In genomic region chr11:6096417-6096816, GRCh38 we compare ENCODE assay signal across 30 cellular contexts. TPM values are rescaled to one million over a fixed set of nuclear protein-coding genes. Genes with fewer than 3 reads are reported as not detected.
DNase-seq lines count a peak whose midpoint lies in the region; ATAC-seq, FAIRE-seq and TF ChIP-seq lines count a peak whose summit lies in the region.
"Had no signal": no experiment of that assay in that cellular context is flagged by ENCODE, and none has a peak within 500 bp of the region (broad histone marks: within the 10 kb centered on the region; RNA-seq: fewer than 3 reads in every experiment).

No MANE protein-coding gene starts in this region.

- no peaks in the 10 kb centered on the region for H3K79me2 ChIP-seq in MM.1S (ENCODE audit: low read length)
- H3K79me2 ChIP-seq in endothelial cell of umbilical vein (ENCODE audit: control insufficient read depth, insufficient read depth, low read length): no peaks in the 10 kb centered on the region

- TF ChIP-seq POLR2A in endothelial cell of umbilical vein (IDR thresholded peaks at IDR 0.05; ENCODE audit: low read depth, low read length): no peak
- TF ChIP-seq POLR2A in esophagus squamous epithelium (IDR thresholded peaks at IDR 0.05): no peak

- POLR2A ChIA-PET in endothelial cell of umbilical vein (lab: Charles Lee): no interaction called here

- no peak overlapping the region for H3K4me3 ChIP-seq in left ventricle myocardium inferior
- H3K4me3 ChIP-seq in MM.1S (ENCODE audit: low read length): peak overlapping the region; percentile 39; the same call in 1 of the 2 replicates
- H3K4me3 ChIP-seq in endothelial cell of umbilical vein (replicated peaks in 1 of 3; ENCODE audit: insufficient read depth in 1 of 3, low read depth in 1 of 3, low read length in 3 of 3): no peak overlapping the region
- H3K4me3 ChIP-seq in esophagus squamous epithelium: no peak overlapping the region
- H3K4me3 ChIP-seq: HAP-1, prostate gland, SK-N-MC, skin epidermis had no signal

- FAIRE-seq in endothelial cell of umbilical vein (lab: Jason Lieb, UNC): peak; percentile 42
- FAIRE-seq: endometrium had no signal

- DNase-seq in left ventricle myocardium inferior (no peak), Right ventricle myocardium superior (no peak), MM.1S (peak; percentile 90), endothelial cell of umbilical vein (ENCODE audit: low read depth, low spot score) (peak; percentile 40), esophagus squamous epithelium (lab: John Stamatoyannopoulos, UW) (no peak), hypothalamus (lab: John Stamatoyannopoulos, UW) (no peak), NCI-H1694 (lab: John Stamatoyannopoulos, UW) (no peak)
- DNase-seq in activated CD4-positive, CD25-positive, alpha-beta regulatory T cell (lab: John Stamatoyannopoulos, UW): no peak
- DNase-seq: ACHN; activated CD4-positive, alpha-beta T cell treated with anti-CD3 and anti-CD28 coated beads for 36 hours; activated naive CD4-positive, alpha-beta T cell treated with anti-CD3 and anti-CD28 coated beads, Interleukin-2, amount 10 ng/mL, durations not matched to agents 7 days and 5 days; activated T-cell treated with anti-CD3 and anti-CD28 coated beads, Interleukin-2, amount 50 U/mL, for 48 hours; amniotic stem cell; C1 segment of cervical spinal cord; glutamatergic neuron; naive B cell; NCI-H2107; NCI-H446; stimulated activated CD4-positive, alpha-beta T cell treated with anti-CD3 and anti-CD28 coated beads, Interleukin-1b, Interleukin-23, amount 100 ng/mL, for 48 hours; T-helper 17 cell had no signal

- no TSS peak for BruUV-seq in endothelial cell of umbilical vein (replicated peaks; lab: Mats Ljungman, UMichigan)

- no peaks in the 10 kb centered on the region for H3K9me1 ChIP-seq in endothelial cell of umbilical vein (replicated peaks; ENCODE audit: control insufficient read depth, extremely low read depth, insufficient read depth, low read length)

- H3K9me3 ChIP-seq in left ventricle myocardium inferior (replicated peaks) (no peaks in the 10 kb centered on the region), MM.1S (replicated peaks; ENCODE audit: insufficient read depth, low read length) (no peaks in the 10 kb centered on the region), endothelial cell of umbilical vein (replicated peaks; ENCODE audit: control insufficient read depth, insufficient read depth, low read length) (no peaks in the 10 kb centered on the region), esophagus squamous epithelium (no peaks in the 10 kb centered on the region)
- H3K9me3 ChIP-seq: HAP-1, prostate gland had no signal

- H3K36me3 ChIP-seq in left ventricle myocardium inferior (no peaks in the 10 kb centered on the region), MM.1S (replicated peaks; ENCODE audit: insufficient read depth, low read length) (no peaks in the 10 kb centered on the region), endothelial cell of umbilical vein (ENCODE audit: control insufficient read depth in 2 of 2, extremely low read depth in 1 of 2, insufficient read depth in 2 of 2, low read length in 2 of 2) (no peaks in the 10 kb centered on the region), esophagus squamous epithelium (no peaks in the 10 kb centered on the region)
- H3K36me3 ChIP-seq: HAP-1, prostate gland had no signal

- no peaks in the 10 kb centered on the region for H3K9me2 ChIP-seq in MM.1S (replicated peaks; ENCODE audit: insufficient read depth, low read length)

- H2AFZ ChIP-seq in MM.1S (ENCODE audit: low read length): peak overlapping the region; percentile 71
- H2AFZ ChIP-seq in endothelial cell of umbilical vein (ENCODE audit: low read depth, low read length): no peak overlapping the region

- intact Hi-C loops in left ventricle myocardium inferior (cut with micrococcal nuclease): no loop called here
- intact Hi-C loops in Right ventricle myocardium superior (cut with DNase I): no loop called here
- intact Hi-C loops in endothelial cell of umbilical vein (cut with micrococcal nuclease): no loop called here
- intact Hi-C loops in esophagus squamous epithelium (cut with DNase I): no loop called here

- peak overlapping the region; percentile 61 for H3K9ac ChIP-seq in MM.1S (ENCODE audit: low read length)
- H3K9ac ChIP-seq in endothelial cell of umbilical vein (replicated peaks; ENCODE audit: extremely low read depth, insufficient read depth, low read length): no peak overlapping the region

- peak; percentile 13 for TF ChIP-seq CTCF in left ventricle myocardium inferior (IDR thresholded peaks at IDR 0.05; ENCODE audit: borderline replicate concordance)
- TF ChIP-seq CTCF in MM.1S (IDR thresholded peaks at IDR 0.05; ENCODE audit: low read length): peak; percentile 43
- TF ChIP-seq CTCF in endothelial cell of umbilical vein (IDR thresholded peaks at IDR 0.05; ENCODE audit: extremely low read depth in 1 of 2, insufficient read depth in 1 of 2, low read depth in 1 of 2, low read length in 2 of 2): no peak
- no peak for TF ChIP-seq CTCF in esophagus squamous epithelium (IDR thresholded peaks at IDR 0.05)

- H3K27me3 ChIP-seq in left ventricle myocardium inferior (ENCODE audit: low read depth) (no peaks in the 10 kb centered on the region), MM.1S (replicated peaks; ENCODE audit: insufficient read depth, low read length) (no peaks in the 10 kb centered on the region), endothelial cell of umbilical vein (ENCODE audit: control insufficient read depth in 2 of 2, insufficient read depth in 2 of 2, low read length in 2 of 2) (peaks cover 0 to 25% of the 10 kb centered on the region in 2 experiments), esophagus squamous epithelium (no peaks in the 10 kb centered on the region)

- H4K20me1 ChIP-seq in MM.1S (ENCODE audit: insufficient read depth, low read length) (no peaks in the 10 kb centered on the region), endothelial cell of umbilical vein (replicated peaks; ENCODE audit: control insufficient read depth, extremely low read depth, insufficient read depth, low read length) (no peaks in the 10 kb centered on the region)

- ATAC-seq in Right ventricle myocardium superior (ENCODE audit: poor library complexity): no peak
- ATAC-seq: activated CD4-positive, alpha-beta T cell treated with anti-CD3 and anti-CD28 coated beads for 36 hours; T-helper 17 cell had no signal

- H3K27ac ChIP-seq in left ventricle myocardium inferior (replicated peaks): no peak overlapping the region
- H3K27ac ChIP-seq in MM.1S (ENCODE audit: low read length): peak overlapping the region; percentile 96
- H3K27ac ChIP-seq in endothelial cell of umbilical vein (ENCODE audit: insufficient read depth, low read depth, low read length): no peak overlapping the region
- no peak overlapping the region for H3K27ac ChIP-seq in esophagus squamous epithelium
- H3K27ac ChIP-seq: prostate gland, SK-N-MC, skin epidermis had no signal

- 65% methylated on average over 2 of the region's 2 CpGs; no CpG with 5 or more reads in 1 of the 2 donors for WGBS in esophagus squamous epithelium, 2 donors

- CTCF ChIA-PET in endothelial cell of umbilical vein (lab: Charles Lee): no interaction called here

- peaks cover 32% of the 10 kb centered on the region for H3F3A ChIP-seq in MM.1S (ENCODE audit: insufficient read depth, low read length)

- H3K4me2 ChIP-seq in MM.1S (ENCODE audit: low read depth, low read length) (peak overlapping the region; percentile 85), endothelial cell of umbilical vein (ENCODE audit: insufficient read depth, low read length) (no peak overlapping the region)

- dilution Hi-C loops in endothelial cell of umbilical vein (cut with MboI; ENCODE audit: extremely low pct_ligation_motif_present, low sequenced_read_pairs): no loop called here

- H3K4me1 ChIP-seq in left ventricle myocardium inferior (peaks cover 15% of the 10 kb centered on the region), MM.1S (ENCODE audit: low read length) (peaks cover 53% of the 10 kb centered on the region), endothelial cell of umbilical vein (ENCODE audit: control insufficient read depth, extremely low read depth, insufficient read depth, low read length) (peaks cover 5% of the 10 kb centered on the region), esophagus squamous epithelium (no peaks in the 10 kb centered on the region)
- H3K4me1 ChIP-seq: HAP-1, prostate gland had no signal

TF ChIP-seq in endothelial cell of umbilical vein, 7 proteins besides CTCF, POLR2A, EP300 and RAD21:
- TF ChIP-seq GATA2 (IDR thresholded peaks at IDR 0.05; ENCODE audit: insufficient read depth, insufficient read length, low read depth, low read length) (no peak), JUN (IDR thresholded peaks at IDR 0.05; ENCODE audit: borderline replicate concordance, insufficient read depth, insufficient read length, low read depth) (peak; percentile 31), POLR2AphosphoS5 (IDR thresholded peaks at IDR 0.05; ENCODE audit: insufficient read depth, low read depth, low read length) (no peak), MYC (IDR thresholded peaks at IDR 0.05; ENCODE audit: low read depth, low read length) (no peak), EZH2 (IDR thresholded peaks at IDR 0.05; ENCODE audit: borderline replicate concordance, low read depth, low read length, severe bottlenecking) (no peak), FOS (IDR thresholded peaks at IDR 0.05; ENCODE audit: borderline replicate concordance, insufficient read depth, low read length) (no peak), MAX (IDR thresholded peaks at IDR 0.05; ENCODE audit: insufficient read depth, insufficient read length) (no peak)

RNA-seq across cellular contexts. Expression of gene OR56B4, which starts 11.1 kb away (rescaled TPM):
- total RNA-seq in left ventricle myocardium inferior (not detected), Right ventricle myocardium superior (not detected), endothelial cell of umbilical vein (not detected in 2 replicates), esophagus squamous epithelium (not detected)
- polyA plus RNA-seq in endothelial cell of umbilical vein: not detected in 2 replicates
- polyA plus RNA-seq in endothelial cell of umbilical vein (2011; cell fraction: cytosol; rRNA removed): not detected in 2 replicates
- not detected in 2 replicates for polyA plus RNA-seq in endothelial cell of umbilical vein (2011; cell fraction: nucleus; rRNA removed)
- polyA plus RNA-seq in endothelial cell of umbilical vein (2012): not detected in 2 replicates
- not detected in 2 replicates for polyA minus RNA-seq in endothelial cell of umbilical vein
- not detected for polyA minus RNA-seq in endothelial cell of umbilical vein (2011; cell fraction: cytosol; rRNA and poly(A)+ RNA removed)
- polyA minus RNA-seq in endothelial cell of umbilical vein (2011; cell fraction: nucleus; rRNA and poly(A)+ RNA removed): not detected in 2 replicates
- total RNA-seq: activated CD4-positive, alpha-beta T cell treated with anti-CD3 and anti-CD28 coated beads for 36 hours; Daoy; fibroblast of lung; mesenteric fat pad; prostate gland; T-helper 17 cell; urinary bladder had no signal
- polyA plus RNA-seq: fibroblast of lung, IgD-negative memory B cell, urinary bladder had no signal

Comparison
In these comparisons a context has a peak if more than half of its experiments do, and no peak if none do; other contexts are left out.
1. DNase-seq: peak in MM.1S (single experiment) and endothelial cell of umbilical vein (single experiment); none in left ventricle myocardium inferior (single experiment), Right ventricle myocardium superior (single experiment), esophagus squamous epithelium (single experiment), hypothalamus (0 of 51), NCI-H1694 (single experiment) and activated CD4-positive, CD25-positive, alpha-beta regulatory T cell (0 of 4).
2. CTCF ChIP-seq: peak in left ventricle myocardium inferior (single experiment) and MM.1S (single experiment); none in endothelial cell of umbilical vein (0 of 2) and esophagus squamous epithelium (0 of 6).